Comparison of ENCODE assay signal across 8 cellular contexts in the genomic region with DNA sequence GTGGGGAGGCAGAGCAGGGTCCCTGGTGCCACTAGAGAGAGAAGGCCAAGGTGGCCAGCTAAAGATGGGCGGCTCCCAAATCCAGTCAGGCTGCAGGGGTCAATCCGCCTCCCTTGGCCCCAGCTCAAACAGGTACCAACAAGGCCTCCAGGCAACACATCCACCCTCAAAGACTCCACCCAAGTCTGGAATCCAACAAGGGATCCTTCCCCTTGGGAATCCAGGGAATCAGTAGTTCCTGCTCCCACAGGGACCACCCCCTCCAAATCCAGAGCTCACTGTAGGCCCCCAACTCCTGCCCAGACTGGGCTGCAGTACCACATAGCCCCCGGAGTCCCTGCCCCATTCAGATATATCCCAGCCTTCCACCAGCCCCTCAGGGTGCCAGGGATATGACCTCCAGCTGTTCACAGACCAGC. TPM values are rescaled to one million over a fixed set of nuclear protein-coding genes. Genes with fewer than 3 reads are reported as not detected.
DNase-seq lines count a peak whose midpoint lies in the region; ATAC-seq and TF ChIP-seq lines count a peak whose summit lies in the region.

No MANE protein-coding gene starts in this region.

- BruUV-seq in PC-9 (replicated peaks; lab: Mats Ljungman, UMichigan), result no TSS peak

- POLR2A ChIA-PET in PC-9 (lab: Charles Lee; ENCODE audit: unreplicated experiment), result interaction anchor here (0.7 kb wide), 1 partner anchor 22 kb away, joined by 4 read pairs; no protein-coding TSS in a partner anchor

- H3K4me1 ChIP-seq in BLaER1, result peaks cover 50% of the 10 kb centered on the region
- peaks cover 6% of the 10 kb centered on the region for H3K4me1 ChIP-seq in PC-9 (replicated peaks; ENCODE audit: insufficient read depth)
- peaks cover 25% of the 10 kb centered on the region for H3K4me1 ChIP-seq in ovary (ENCODE audit: insufficient read depth)

- peaks cover 51% of the 10 kb centered on the region for H4K20me1 ChIP-seq in BLaER1
- H4K20me1 ChIP-seq in PC-9 (ENCODE audit: insufficient read depth), result peaks cover 14% of the 10 kb centered on the region; the same call in 1 of the 2 replicates

- H3K4me2 ChIP-seq in BLaER1 (peak overlapping the region; percentile 99), PC-9 (peak overlapping the region; percentile 23; the same call in 1 of the 2 replicates)

- ATAC-seq in HG02763 (IDR thresholded peaks at IDR 0.05; ENCODE audit: unreplicated experiment) (no peak), GM21381 (IDR thresholded peaks at IDR 0.05; ENCODE audit: unreplicated experiment) (no peak)

- H3F3A ChIP-seq in PC-9 (ENCODE audit: insufficient read depth, low read depth), result peaks cover 15% of the 10 kb centered on the region

- H3K9me2 ChIP-seq in PC-9 (ENCODE audit: insufficient read depth), result no peaks in the 10 kb centered on the region

- no peaks in the 10 kb centered on the region for H3K9me3 ChIP-seq in BLaER1
- no peaks in the 10 kb centered on the region for H3K9me3 ChIP-seq in PC-9 (ENCODE audit: insufficient read depth, low read depth)
- H3K9me3 ChIP-seq in ovary, result no peaks in the 10 kb centered on the region

- H3K27ac ChIP-seq in BLaER1, result peak overlapping the region; percentile 69
- no peak overlapping the region for H3K27ac ChIP-seq in PC-9
- peak overlapping the region; percentile 97 to 99 for H3K27ac ChIP-seq in ovary

- peak overlapping the region; percentile 92 for H3K4me3 ChIP-seq in BLaER1
- no peak overlapping the region for H3K4me3 ChIP-seq in PC-9
- H3K4me3 ChIP-seq in epithelial cell of proximal tubule (ENCODE audit: low read depth, low read length), result peak overlapping the region; percentile 14
- H3K4me3 ChIP-seq in ovary, result no peak overlapping the region

- no peak for TF ChIP-seq POLR2A in ovary (IDR thresholded peaks at IDR 0.05)

- CTCF ChIA-PET in PC-9 (lab: Charles Lee), result no interaction called here

- WGBS in ovary, 3 donors, result 61 to 69% (median 64%) methylated on average over 3 of the region's 3 CpGs

- H3K36me3 ChIP-seq in BLaER1 (peaks cover 27% of the 10 kb centered on the region), PC-9 (ENCODE audit: low read depth) (no peaks in the 10 kb centered on the region), ovary (no peaks in the 10 kb centered on the region)

- TF ChIP-seq EP300 in ovary (IDR thresholded peaks at IDR 0.05), result no peak

- no peak for DNase-seq in PC-9
- no peak for DNase-seq in epithelial cell of proximal tubule (ENCODE audit: low read depth)
- peak in 4 of 5 donors; percentile 39 to 52 (median 50) for DNase-seq in ovary
- DNase-seq in germinal center (ENCODE audit: low spot score), result no peak
- DNase-seq in kidney tubule cell (ENCODE audit: low spot score), result no peak

- no peaks in the 10 kb centered on the region for H3K27me3 ChIP-seq in BLaER1
- no peaks in the 10 kb centered on the region for H3K27me3 ChIP-seq in PC-9 (ENCODE audit: insufficient read depth, low read depth)
- no peaks in the 10 kb centered on the region for H3K27me3 ChIP-seq in ovary

- TF ChIP-seq CTCF in PC-9 (conservative IDR thresholded peaks at IDR 0.05) (no peak), epithelial cell of proximal tubule (conservative IDR thresholded peaks at IDR 0.05; ENCODE audit: low read depth, low read length) (no peak), ovary (IDR thresholded peaks at IDR 0.05) (no peak)

- intact Hi-C loops in PC-9 (cut with micrococcal nuclease; ENCODE audit: unreplicated experiment), result no loop called here
- intact Hi-C loops in ovary (cut with DNase I), result no loop called here

- H3K9ac ChIP-seq in BLaER1, result peak overlapping the region; percentile 66

- no peak overlapping the region for H2AFZ ChIP-seq in PC-9

- H3K79me2 ChIP-seq in PC-9 (ENCODE audit: low read depth), result peaks cover 35% of the 10 kb centered on the region

RNA-seq across cellular contexts. Expression of a gene that starts 3.3 kb away (rescaled TPM):
- total RNA-seq in PC-9 (2021) (57.4 and 79.1 TPM in 2 replicates), epithelial cell of proximal tubule (36.3 and 48.6 TPM in 2 replicates), ovary (100 to 1,000 TPM in 1 of 7 donors, 10 to 100 TPM in 6; 23.1 to 110 (median 76.6) TPM)
- 10 to 100 TPM; 31.7 to 51.0 TPM for polyA plus RNA-seq in ovary

RNA-seq across cellular contexts. Expression of a gene that starts 9.2 kb away (rescaled TPM):
- 37.4 and 44.6 TPM in 2 replicates for total RNA-seq in PC-9 (2021)
- total RNA-seq in epithelial cell of proximal tubule, result 30.9 and 33.9 TPM in 2 replicates
- 10 to 100 TPM; 16.0 to 40.9 (median 34.9) TPM for total RNA-seq in ovary
- 10 to 100 TPM; 31.9 to 38.3 TPM for polyA plus RNA-seq in ovary

RNA-seq across cellular contexts. Expression of a gene that starts 17.5 kb away (rescaled TPM):
- 58.1 and 60.7 TPM in 2 replicates for total RNA-seq in PC-9 (2021)
- total RNA-seq in epithelial cell of proximal tubule, result 49.3 and 63.9 TPM in 2 replicates
- 100 to 1,000 TPM in 4 of 7 donors, 10 to 100 TPM in 3; 24.6 to 139 (median 113) TPM for total RNA-seq in ovary
- polyA plus RNA-seq in ovary, result 10 to 100 TPM in 1 of 2 donors, 1 to 10 TPM in 1; 6.6 to 71.0 TPM

RNA-seq across cellular contexts. Expression of a gene that starts 31.5 kb away (rescaled TPM):
- 13.4 and 13.9 TPM in 2 replicates for total RNA-seq in PC-9 (2021)
- total RNA-seq in epithelial cell of proximal tubule, result 3.9 and 7.5 TPM in 2 replicates
- 10 to 100 TPM in 5 of 7 donors, 1 to 10 TPM in 2; 2.4 to 17.9 (median 12.9) TPM for total RNA-seq in ovary
- polyA plus RNA-seq in ovary, result 1 to 10 TPM; 5.0 to 6.5 TPM

RNA-seq across cellular contexts. Expression of a gene that starts 34.1 kb away (rescaled TPM):
- total RNA-seq in PC-9 (2021) (45.6 and 49.6 TPM in 2 replicates), epithelial cell of proximal tubule (29.9 and 56.4 TPM in 2 replicates), ovary (10 to 100 TPM; 14.9 to 36.8 (median 25.1) TPM)
- 10 to 100 TPM in 1 of 2 donors, 1 to 10 TPM in 1; 8.3 to 33.1 TPM for polyA plus RNA-seq in ovary

Comparison
In these comparisons a context has a peak if more than half of its experiments do, and no peak if none do; other contexts are left out.
1. H3K4me3 ChIP-seq: peak in BLaER1 (single experiment) and epithelial cell of proximal tubule (single experiment); none in PC-9 (single experiment) and ovary (single experiment).
2. DNase-seq: peak in ovary (4 of 5); none in PC-9 (0 of 2), epithelial cell of proximal tubule (single experiment), germinal center (single experiment) and kidney tubule cell (single experiment).